In genomic region chr2:9721346-9721745, GRCh38 we compare ENCODE assay signal across 24 cellular contexts.
"Had no signal": no experiment of that assay in that cellular context is flagged by ENCODE, and none has a peak within 500 bp of the region (broad histone marks: within the 10 kb centered on the region; RNA-seq: fewer than 3 reads in every experiment).

No MANE protein-coding gene starts in this region.

- H3K36me3 ChIP-seq: ascending aorta, gastroesophageal sphincter, heart left ventricle, neutrophil, tibial nerve had no signal

- FAIRE-seq: endometrium, urothelium cell line had no signal

- H3K9ac ChIP-seq: parathyroid adenoma had no signal

- H3K27me3 ChIP-seq: ascending aorta, gastroesophageal sphincter, heart left ventricle, neutrophil, tibial nerve had no signal

- H3K36me3 Mint-ChIP-seq: activated naive CD4-positive, alpha-beta T cell treated with anti-CD3 and anti-CD28 coated beads, Interleukin-2, amount 50 U/mL, for 24 hours; naive B cell; WTC11 had no signal

- H3K4me1 Mint-ChIP-seq: activated CD4-positive, alpha-beta T cell treated with anti-CD3 and anti-CD28 coated beads for 36 hours; activated naive CD4-positive, alpha-beta T cell treated with anti-CD3 and anti-CD28 coated beads, Interleukin-2, amount 50 U/mL, for 24 hours; WTC11 had no signal

- ATAC-seq: activated CD4-positive, alpha-beta T cell treated with anti-CD3 and anti-CD28 coated beads for 36 hours; gastroesophageal sphincter; heart left ventricle; mucosa of descending colon; sciatic nerve had no signal

- H3K9me3 Mint-ChIP-seq: activated naive CD4-positive, alpha-beta T cell treated with anti-CD3 and anti-CD28 coated beads, Interleukin-2, amount 50 U/mL, for 24 hours; T-helper 1 cell treated with Interleukin-12 subunit alpha and Interleukin-12 subunit beta and Interleukin-4 antibody, amounts not matched to agents 30 μg/mL and 1 μg/mL, for 36 hours; WTC11 had no signal

- H3K4me1 ChIP-seq: ascending aorta, gastroesophageal sphincter, heart left ventricle, parathyroid adenoma, tibial nerve had no signal

- DNase-seq: activated CD4-positive, alpha-beta T cell treated with anti-CD3 and anti-CD28 coated beads for 36 hours; activated CD4-positive, alpha-beta T cell treated with anti-CD3 and anti-CD28 coated beads, Interleukin-2, amount 50 U/mL, for 48 hours; activated gamma-delta T cell; cerebellar nuclear complex; cortex of kidney; heart left ventricle; mesenchymal stem cell; mucosa of descending colon; stimulated activated CD4-positive, alpha-beta T cell treated with anti-CD3 and anti-CD28 coated beads, Interleukin-12 subunit alpha, Interleukin-12 subunit beta, amount 100 ng/mL, for 4 hours; stimulated activated CD4-positive, alpha-beta T cell treated with anti-CD3 and anti-CD28 coated beads, Interleukin-1b, Interleukin-23, amount 100 ng/mL, for 48 hours; stimulated activated CD8-positive, alpha-beta memory T cell treated with anti-CD3 and anti-CD28 coated beads, Interleukin-4, amount 100 ng/mL, for 48 hours; stimulated activated naive CD4-positive, alpha-beta T cell treated with Interleukin-2 at 50 U/mL for 16 hours had no signal

- H3K4me3 Mint-ChIP-seq: activated CD4-positive, alpha-beta T cell treated with anti-CD3 and anti-CD28 coated beads for 36 hours; activated naive CD4-positive, alpha-beta T cell treated with anti-CD3 and anti-CD28 coated beads, Interleukin-2, amount 50 U/mL, for 24 hours; naive B cell; T-helper 1 cell treated with Interleukin-12 subunit alpha and Interleukin-12 subunit beta and Interleukin-4 antibody, amounts not matched to agents 30 μg/mL and 1 μg/mL, for 36 hours; WTC11 had no signal

- H3K4me3 ChIP-seq: ascending aorta, gastroesophageal sphincter, heart left ventricle, mucosa of descending colon, tibial nerve had no signal

- H3K27ac ChIP-seq: ascending aorta, gastroesophageal sphincter, heart left ventricle, neutrophil, parathyroid adenoma, tibial nerve had no signal

- H3K79me2 ChIP-seq: parathyroid adenoma had no signal

- H3K9me3 ChIP-seq: ascending aorta, gastroesophageal sphincter, heart left ventricle, mucosa of descending colon, neutrophil, tibial nerve had no signal

- H3K27ac Mint-ChIP-seq: activated CD4-positive, alpha-beta T cell treated with anti-CD3 and anti-CD28 coated beads for 36 hours; activated naive CD4-positive, alpha-beta T cell treated with anti-CD3 and anti-CD28 coated beads, Interleukin-2, amount 50 U/mL, for 24 hours; T-helper 1 cell treated with Interleukin-12 subunit alpha and Interleukin-12 subunit beta and Interleukin-4 antibody, amounts not matched to agents 30 μg/mL and 1 μg/mL, for 36 hours; WTC11 had no signal

- H2AFZ ChIP-seq: parathyroid adenoma had no signal

- H3K27me3 Mint-ChIP-seq: activated CD4-positive, alpha-beta T cell treated with anti-CD3 and anti-CD28 coated beads for 36 hours; activated naive CD4-positive, alpha-beta T cell treated with anti-CD3 and anti-CD28 coated beads, Interleukin-2, amount 50 U/mL, for 24 hours; naive B cell had no signal
